In the genomic region with DNA sequence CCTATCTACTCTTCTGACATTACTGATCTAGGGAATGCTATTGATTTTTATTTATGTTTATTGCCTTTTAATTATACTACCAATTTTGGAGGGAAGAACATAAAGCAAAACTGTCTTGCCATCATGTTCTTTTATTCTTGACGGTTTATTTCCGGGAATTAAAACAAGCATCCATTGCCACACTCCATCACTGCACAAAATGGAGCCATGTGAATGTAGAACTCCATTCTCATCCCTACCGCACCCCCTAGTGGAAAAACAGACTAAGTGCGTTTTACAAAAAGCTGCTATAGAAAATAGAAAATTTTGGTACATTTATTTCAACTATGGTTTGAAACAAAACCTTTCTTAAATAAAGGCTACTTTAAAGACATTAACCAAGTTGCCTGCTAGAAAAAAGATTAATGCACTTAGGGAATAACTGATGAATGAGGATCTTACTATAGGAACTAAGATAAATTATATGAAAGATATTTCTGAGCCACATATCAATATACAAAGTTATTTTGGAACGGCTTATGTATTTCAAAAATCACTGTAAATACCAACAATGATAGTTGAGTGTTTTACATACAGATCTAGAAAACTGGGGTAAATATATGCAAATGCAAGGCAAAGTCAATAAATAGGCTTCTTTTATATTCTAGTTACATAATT, we compare ENCODE assay signal across 8 cellular contexts. TPM values are rescaled to one million over a fixed set of nuclear protein-coding genes. Genes with fewer than 3 reads are reported as not detected.
A peak's percentile ranks its signal among the peaks of the same experiment; 100 is the strongest.
DNase-seq lines count a peak whose midpoint lies in the region; ATAC-seq, FAIRE-seq and TF ChIP-seq lines count a peak whose summit lies in the region.

No MANE protein-coding gene starts in this region.

- ATAC-seq in GM21360 (IDR thresholded peaks at IDR 0.05; ENCODE audit: unreplicated experiment), result peak; percentile 66
- peak; percentile 56 for ATAC-seq in HG03565 (IDR thresholded peaks at IDR 0.05; ENCODE audit: unreplicated experiment)
- ATAC-seq in thoracic aorta (ENCODE audit: insufficient number of reproducible peaks, low FRiP score, low read depth), result peak; percentile 86

- H3K27ac Mint-ChIP-seq in brain, result no peak overlapping the region

- H3K9me3 Mint-ChIP-seq in brain, result peaks cover 0 to 2% (median 0%) of the 10 kb centered on the region in 5 experiments

- no peaks in the 10 kb centered on the region for H3K9me3 ChIP-seq in thoracic aorta

- intact Hi-C loops in posterior vena cava (cut with DNase I), result no loop called here

- H3K36me3 Mint-ChIP-seq in brain, result peaks cover 4% of the 10 kb centered on the region

- peak; percentile 86 to 89 for TF ChIP-seq CTCF in brain (conservative IDR thresholded peaks at IDR 0.05)
- TF ChIP-seq CTCF in thoracic aorta (IDR thresholded peaks at IDR 0.05), result peak; percentile 81

- H3K4me3 ChIP-seq in thoracic aorta, result peak overlapping the region; percentile 22

- FAIRE-seq in islet of Langerhans (lab: Jason Lieb, UNC), result peak; percentile 84

- H3K36me3 ChIP-seq in thoracic aorta, result no peaks in the 10 kb centered on the region

- no peak overlapping the region for H3K27ac ChIP-seq in thoracic aorta

- H3K27me3 Mint-ChIP-seq in brain, result no peaks in the 10 kb centered on the region

- H3K4me1 ChIP-seq in thoracic aorta (ENCODE audit: control insufficient read depth in 1 of 2, low read depth in 2 of 2), result peaks cover 14 to 24% of the 10 kb centered on the region in 2 donors

- H3K4me1 Mint-ChIP-seq in brain, result no peaks in the 10 kb centered on the region

- DNase-seq in Daoy (ENCODE audit: low read depth) (peak; percentile 53), NCI-H526 treated with DMSO at 0.1 percent for 48 hours (lab: John Stamatoyannopoulos, UW) (peak; percentile 39), thoracic aorta (ENCODE audit: low spot score) (no peak), posterior vena cava (ENCODE audit: low spot score) (no peak)

- no peak overlapping the region for H3K4me3 Mint-ChIP-seq in brain

- no peaks in the 10 kb centered on the region for H3K27me3 ChIP-seq in thoracic aorta (replicated peaks; ENCODE audit: insufficient read depth)

RNA-seq across cellular contexts. Expression of gene OXCT1, which starts 26.6 kb away (rescaled TPM):
- total RNA-seq in Daoy (2014; rRNA removed; shearing (Covaris generic)), result 24.5 and 43.8 TPM in 2 replicates
- polyA plus RNA-seq in brain (ENCODE audit: insufficient read depth, low read depth, low replicate concordance), result 42.1 TPM
- 10 to 100 TPM; 19.6 to 30.6 TPM for total RNA-seq in thoracic aorta
- total RNA-seq in posterior vena cava, result 10 to 100 TPM; 44.0 to 44.2 TPM

Comparison
In these comparisons a context has a peak if more than half of its experiments do, and no peak if none do; other contexts are left out.
1. DNase-seq: peak in Daoy (single experiment) and NCI-H526 treated with DMSO at 0.1 percent for 48 hours (single experiment); none in thoracic aorta (single experiment) and posterior vena cava (single experiment).
2. Peak in every context shown above with its lines, with median percentiles within 50 percentile points of each other: ATAC-seq.